In genomic region chr11:32576456-32576855, GRCh38 we compare ENCODE assay signal across 2 cellular contexts.
A peak's percentile ranks its signal among the peaks of the same experiment; 100 is the strongest.
TF ChIP-seq lines count a peak whose summit lies in the region.

No MANE protein-coding gene starts in this region.

TF ChIP-seq in HEK293T, 16 proteins besides CTCF, POLR2A, EP300 and RAD21:
- no peak for TF ChIP-seq LEF1 (IDR thresholded peaks at IDR 0.05; ENCODE audit: borderline replicate concordance)
- TF ChIP-seq PKNOX1 (IDR thresholded peaks at IDR 0.05), result peak; percentile 78
TF ChIP-seq in HEK293T: peak in this region for 1.

TF ChIP-seq in H1, 55 proteins besides CTCF, POLR2A, EP300 and RAD21:
- TF ChIP-seq TEAD4 (IDR thresholded peaks at IDR 0.05; ENCODE audit: low read depth, low read length), result no peak
- TF ChIP-seq HDAC6 (IDR thresholded peaks at IDR 0.05; ENCODE audit: low read depth, low read length), result no peak
- TF ChIP-seq SP1 (IDR thresholded peaks at IDR 0.05; ENCODE audit: low read depth, low read length), result no peak
- TF ChIP-seq KDM5A (IDR thresholded peaks at IDR 0.05; ENCODE audit: low read length), result no peak
- no peak for TF ChIP-seq HDAC2 (IDR thresholded peaks at IDR 0.05; ENCODE audit: borderline replicate concordance in 1 of 2, low read depth in 2 of 2, low read length in 2 of 2)
- TF ChIP-seq CHD2 (IDR thresholded peaks at IDR 0.05; ENCODE audit: low read length), result no peak
TF ChIP-seq in H1: peak in this region for 0.
